Comparison of ENCODE assay signal across 14 cellular contexts in genomic region chr3:79306939-79307590, GRCh38.
A peak's percentile ranks its signal among the peaks of the same experiment; 100 is the strongest.
DNase-seq lines count a peak whose midpoint lies in the region; ATAC-seq and TF ChIP-seq lines count a peak whose summit lies in the region.
"Had no signal": no experiment of that assay in that cellular context is flagged by ENCODE, and none has a peak within 500 bp of the region (broad histone marks: within the 10 kb centered on the region; RNA-seq: fewer than 3 reads in every experiment).

No MANE protein-coding gene starts in this region.

- H3K27ac ChIP-seq in GM23338 (ENCODE audit: low read depth) (no peak overlapping the region), right atrium auricular region (no peak overlapping the region)

- no peaks in the 10 kb centered on the region for H4K20me1 ChIP-seq in GM23338 (replicated peaks; ENCODE audit: insufficient read depth)

- H3K36me3 ChIP-seq in GM23338 (ENCODE audit: insufficient read depth) (no peaks in the 10 kb centered on the region), right atrium auricular region (no peaks in the 10 kb centered on the region)
- H3K36me3 ChIP-seq: BE2C had no signal

- peaks cover 25% of the 10 kb centered on the region for H3K4me1 Mint-ChIP-seq in GM23338
- H3K4me1 Mint-ChIP-seq: CD4-positive, alpha-beta memory T cell had no signal

- peak; percentile 39 for DNase-seq in GM23338 (ENCODE audit: low spot score)
- peak; percentile 71 for DNase-seq in NCI-H2171 treated with DMSO at 0.1 percent for 48 hours (lab: John Stamatoyannopoulos, UW)
- DNase-seq in fibroblast of gingiva (ENCODE audit: low read depth) = peak; percentile 24
- DNase-seq in midbrain (lab: John Stamatoyannopoulos, UW) = peak; percentile 3
- no peak for DNase-seq in right atrium auricular region (ENCODE audit: low spot score)
- no peak for DNase-seq in activated CD4-positive, alpha-beta T cell treated with anti-CD3 and anti-CD28 coated beads, Interleukin-2, amount 50 U/mL, for 4 hours
- DNase-seq: BE2C; CD4-positive, alpha-beta memory T cell; H7; NCI-H1930; NCI-H345; NCI-H526 treated with DMSO at 0.1 percent for 48 hours had no signal

- H3K36me3 Mint-ChIP-seq in GM23338 (ENCODE audit: low read depth) = no peaks in the 10 kb centered on the region
- H3K36me3 Mint-ChIP-seq: CD4-positive, alpha-beta memory T cell had no signal

- H3K9me3 ChIP-seq in right atrium auricular region = no peaks in the 10 kb centered on the region
- H3K9me3 ChIP-seq: BE2C had no signal

- H3K9me3 Mint-ChIP-seq in GM23338 = no peaks in the 10 kb centered on the region

- peak overlapping the region; percentile 4; the same call in 1 of the 2 replicates for H3K4me2 ChIP-seq in GM23338

- no peaks in the 10 kb centered on the region for H3K79me2 ChIP-seq in GM23338 (replicated peaks; ENCODE audit: insufficient read depth)

- no peak for TF ChIP-seq CTCF in GM23338 (conservative IDR thresholded peaks at IDR 0.05; ENCODE audit: low read depth in 2 of 2)
- TF ChIP-seq CTCF in right atrium auricular region (IDR thresholded peaks at IDR 0.05) = no peak

- H3K4me1 ChIP-seq in GM23338 (ENCODE audit: insufficient read depth) = peaks cover 20% of the 10 kb centered on the region
- no peaks in the 10 kb centered on the region for H3K4me1 ChIP-seq in right atrium auricular region

- H3F3A ChIP-seq in GM23338 (replicated peaks; ENCODE audit: low read depth) = no peaks in the 10 kb centered on the region

- no peaks in the 10 kb centered on the region for H3K27me3 Mint-ChIP-seq in GM23338 (ENCODE audit: insufficient read depth, low read depth, poor library complexity)
- H3K27me3 Mint-ChIP-seq: CD4-positive, alpha-beta memory T cell had no signal

- H3K4me3 Mint-ChIP-seq in GM23338 = no peak overlapping the region
- H3K4me3 Mint-ChIP-seq: CD4-positive, alpha-beta memory T cell had no signal

- no peaks in the 10 kb centered on the region for H3K27me3 ChIP-seq in GM23338 (ENCODE audit: insufficient read depth)
- H3K27me3 ChIP-seq in right atrium auricular region = no peaks in the 10 kb centered on the region
- H3K27me3 ChIP-seq: BE2C had no signal

- no peak overlapping the region; the same call in 1 of the 2 replicates for H3K27ac Mint-ChIP-seq in GM23338
- H3K27ac Mint-ChIP-seq: CD4-positive, alpha-beta memory T cell had no signal

- H3K4me3 ChIP-seq in GM23338 = no peak overlapping the region
- no peak overlapping the region for H3K4me3 ChIP-seq in right atrium auricular region

- H3K9me2 ChIP-seq in GM23338 (ENCODE audit: insufficient read depth) = no peaks in the 10 kb centered on the region

- ATAC-seq in GM23338 = peak; percentile 69
- no peak for ATAC-seq in GM21367 (IDR thresholded peaks at IDR 0.05; ENCODE audit: unreplicated experiment)
- no peak for ATAC-seq in HG03097 (IDR thresholded peaks at IDR 0.05; ENCODE audit: low FRiP score, unreplicated experiment)

- H2AFZ ChIP-seq in GM23338 = no peak overlapping the region

TF ChIP-seq in GM23338, 12 proteins besides CTCF, POLR2A, EP300 and RAD21:
- TF ChIP-seq NANOG (IDR thresholded peaks at IDR 0.05; ENCODE audit: borderline replicate concordance) = no peak
- TF ChIP-seq JUNB (IDR thresholded peaks at IDR 0.05; ENCODE audit: unreplicated experiment) = no peak
- no peak for TF ChIP-seq ZNF114 (CRISPR knock-in tag; IDR thresholded peaks at IDR 0.05)
- no peak for TF ChIP-seq ZNF331 (CRISPR knock-in tag; IDR thresholded peaks at IDR 0.05; ENCODE audit: low read depth)
- TF ChIP-seq ETS1 (IDR thresholded peaks at IDR 0.05) = no peak
- no peak for TF ChIP-seq CREB1 (CRISPR knock-in tag; IDR thresholded peaks at IDR 0.05; ENCODE audit: low read depth)
- no peak for TF ChIP-seq EZH2 (IDR thresholded peaks at IDR 0.05; ENCODE audit: low read depth, unreplicated experiment)
- no peak for TF ChIP-seq STAT1 (IDR thresholded peaks at IDR 0.05; ENCODE audit: unreplicated experiment)
- no peak for TF ChIP-seq EZH2phosphoT487 (IDR thresholded peaks at IDR 0.05; ENCODE audit: unreplicated experiment)
- TF ChIP-seq POLR2AphosphoS5 (IDR thresholded peaks at IDR 0.05; ENCODE audit: low read depth) = no peak
- TF ChIP-seq ZNF462 (CRISPR knock-in tag; IDR thresholded peaks at IDR 0.05) = no peak

Comparison
In these comparisons a context has a peak if more than half of its experiments do, and no peak if none do; other contexts are left out.
1. DNase-seq: peak in GM23338 (single experiment), NCI-H2171 treated with DMSO at 0.1 percent for 48 hours (single experiment), fibroblast of gingiva (single experiment) and midbrain (single experiment); none in right atrium auricular region (single experiment) and activated CD4-positive, alpha-beta T cell treated with anti-CD3 and anti-CD28 coated beads, Interleukin-2, amount 50 U/mL, for 4 hours (0 of 2).